In the genomic region with DNA sequence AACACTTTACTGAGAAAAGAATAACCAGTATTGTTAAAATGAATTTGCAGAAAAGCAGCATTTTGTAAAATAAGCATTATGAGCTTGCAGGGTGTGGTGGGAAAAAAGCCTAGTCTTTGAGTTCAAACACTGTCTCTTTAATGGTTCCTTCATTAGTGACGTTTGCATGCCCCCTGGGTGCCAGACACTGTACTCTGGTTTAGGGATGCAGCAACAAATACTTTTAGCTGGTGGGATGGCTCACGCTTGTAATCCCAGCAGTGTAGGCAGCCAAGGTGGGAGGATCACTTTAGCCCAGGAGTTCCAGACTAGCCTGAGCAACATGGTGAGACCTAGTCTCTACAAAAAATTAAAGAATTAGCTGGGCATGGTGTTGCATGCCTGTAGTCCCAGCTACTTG, we compare ENCODE assay signal across 15 cellular contexts.
DNase-seq lines count a peak whose midpoint lies in the region; ATAC-seq, FAIRE-seq and TF ChIP-seq lines count a peak whose summit lies in the region.
"Had no signal": no experiment of that assay in that cellular context is flagged by ENCODE, and none has a peak within 500 bp of the region (broad histone marks: within the 10 kb centered on the region; RNA-seq: fewer than 3 reads in every experiment).

No MANE protein-coding gene starts in this region.

- no peaks in the 10 kb centered on the region for H3K27me3 ChIP-seq in H1 (replicated peaks in 1 of 4; ENCODE audit: control insufficient read depth in 3 of 4, extremely low read depth in 1 of 4, insufficient read depth in 3 of 4, low read length in 3 of 4)
- H3K27me3 ChIP-seq in mesenchymal stem cell (ENCODE audit: control insufficient read depth in 1 of 2, insufficient read depth in 1 of 2, low read length in 2 of 2): no peaks in the 10 kb centered on the region
- H3K27me3 ChIP-seq in right cardiac atrium (ENCODE audit: control insufficient read depth, insufficient read depth): no peaks in the 10 kb centered on the region
- no peaks in the 10 kb centered on the region for H3K27me3 ChIP-seq in upper lobe of right lung

- no peak for ATAC-seq in right cardiac atrium
- no peak for ATAC-seq in upper lobe of right lung
- no peak for ATAC-seq in sciatic nerve

- H3K9me3 ChIP-seq in HEK293 (ENCODE audit: control insufficient read depth, insufficient read depth, low read depth, low read length): no peaks in the 10 kb centered on the region
- no peaks in the 10 kb centered on the region for H3K9me3 ChIP-seq in H1 (ENCODE audit: insufficient read depth in 2 of 2, low read depth in 1 of 2, low read length in 1 of 2)
- no peaks in the 10 kb centered on the region for H3K9me3 ChIP-seq in mesenchymal stem cell (ENCODE audit: control insufficient read depth, low read length)
- no peaks in the 10 kb centered on the region for H3K9me3 ChIP-seq in right cardiac atrium (ENCODE audit: control insufficient read depth, low read length)
- no peaks in the 10 kb centered on the region for H3K9me3 ChIP-seq in upper lobe of right lung

- peaks cover 2% of the 10 kb centered on the region; the same call in 1 of the 2 replicates for H3K79me1 ChIP-seq in H1 (ENCODE audit: low read depth, low read length)
- H3K79me1 ChIP-seq in mesenchymal stem cell (replicated peaks; ENCODE audit: low read length, poor library complexity, severe bottlenecking): no peaks in the 10 kb centered on the region

- H3K4me1 Mint-ChIP-seq in activated CD4-positive, alpha-beta T cell treated with anti-CD3 and anti-CD28 coated beads, Interleukin-2, amount 10 ng/mL, durations not matched to agents 24 days and 14 days: peaks cover 3% of the 10 kb centered on the region

- no peak overlapping the region for H3K4me3 Mint-ChIP-seq in activated CD4-positive, alpha-beta T cell treated with anti-CD3 and anti-CD28 coated beads, Interleukin-2, amount 10 ng/mL, durations not matched to agents 24 days and 14 days
- H3K4me3 Mint-ChIP-seq: CD4-positive, alpha-beta T cell had no signal

- H3K4me2 ChIP-seq in H1 (ENCODE audit: insufficient read depth in 1 of 2, low read depth in 2 of 2, low read length in 2 of 2) (no peak overlapping the region), mesenchymal stem cell (ENCODE audit: low read length, poor library complexity, severe bottlenecking) (no peak overlapping the region)

- TF ChIP-seq POLR2A in H1 (IDR thresholded peaks at IDR 0.05; ENCODE audit: control extremely low read depth in 1 of 2, low read depth in 2 of 2, low read length in 2 of 2): no peak

- H2AK5ac ChIP-seq in H1 (ENCODE audit: low read depth, low read length) (no peak overlapping the region), mesenchymal stem cell (ENCODE audit: low read length, severe bottlenecking) (no peak overlapping the region)

- H2BK15ac ChIP-seq in H1 (ENCODE audit: low read length) (no peak overlapping the region), mesenchymal stem cell (ENCODE audit: low read depth, poor library complexity, severe bottlenecking) (no peak overlapping the region)

- H3K56ac ChIP-seq in H1 (replicated peaks; ENCODE audit: insufficient read length, low read depth, low read length): no peak overlapping the region

- H3K36me3 ChIP-seq in HEK293 (ENCODE audit: control insufficient read depth in 2 of 2, insufficient read depth in 1 of 2, low read length in 2 of 2): no peaks in the 10 kb centered on the region
- H3K36me3 ChIP-seq in H1 (ENCODE audit: control insufficient read depth in 2 of 4, insufficient read depth in 4 of 4, low read length in 3 of 4): no peaks in the 10 kb centered on the region
- no peaks in the 10 kb centered on the region for H3K36me3 ChIP-seq in mesenchymal stem cell (ENCODE audit: control insufficient read depth in 1 of 2, insufficient read depth in 2 of 2, low read depth in 1 of 2, low read length in 2 of 2)
- H3K36me3 ChIP-seq in upper lobe of right lung: no peaks in the 10 kb centered on the region

- POLR2A ChIA-PET in HEK293 (lab: Yijun Ruan, JAX) (interaction anchor here (0.6 kb wide), 1 partner anchor 60 kb away, joined by 6 read pairs; no protein-coding TSS in a partner anchor), H1 (lab: Charles Lee; ENCODE audit: partially characterized antibody) (no interaction called here)

- WGBS in H1 (ENCODE audit: extremely low coverage in 1 of 2, insufficient coverage in 1 of 2, insufficient read length in 1 of 2, insufficient replicate concordance in 2 of 2, low coverage in 1 of 2, low lambda C conversion rate in 2 of 2, missing lambda C conversion rate in 1 of 2), 2 experiments: 80% methylated on average over 2 of the region's 2 CpGs; no CpG with 5 or more reads in 1 of the 2 experiments
- WGBS in mesenchymal stem cell: 78% methylated on average over 2 of the region's 2 CpGs
- 36% methylated on average over 2 of the region's 2 CpGs for WGBS in right cardiac atrium

- no peak overlapping the region for H3K18ac ChIP-seq in H1 (ENCODE audit: extremely low read depth, low read length)
- H3K18ac ChIP-seq in mesenchymal stem cell (ENCODE audit: low read depth in 1 of 2, low read length in 2 of 2): no peak overlapping the region

- no peaks in the 10 kb centered on the region for H4K20me1 ChIP-seq in H1 (replicated peaks in 1 of 2; ENCODE audit: control insufficient read depth in 1 of 2, insufficient read depth in 2 of 2, low read length in 2 of 2)

- intact Hi-C loops in activated CD4-positive, alpha-beta T cell treated with anti-CD3 and anti-CD28 coated beads, Interleukin-2, amount 10 ng/mL, durations not matched to agents 24 days and 14 days (cut with micrococcal nuclease): no loop called here
- intact Hi-C loops in right cardiac atrium (cut with DNase I): no loop called here
- intact Hi-C loops in upper lobe of right lung (cut with DNase I): no loop called here
- intact Hi-C loops in sciatic nerve (cut with DNase I): no loop called here

- H4K91ac ChIP-seq in H1 (replicated peaks; ENCODE audit: insufficient read length, low read length): no peak overlapping the region
- H4K91ac ChIP-seq in mesenchymal stem cell (ENCODE audit: low read length): no peak overlapping the region

- H3K27me3 Mint-ChIP-seq in activated CD4-positive, alpha-beta T cell treated with anti-CD3 and anti-CD28 coated beads, Interleukin-2, amount 10 ng/mL, durations not matched to agents 24 days and 14 days: peaks cover 9% of the 10 kb centered on the region

- H3K79me2 ChIP-seq in H1 (ENCODE audit: control insufficient read depth in 1 of 2, insufficient read depth in 2 of 2, low read length in 2 of 2): no peaks in the 10 kb centered on the region

- H2AFZ ChIP-seq in H1 (ENCODE audit: low read length) (no peak overlapping the region), mesenchymal stem cell (ENCODE audit: low read depth, low read length) (no peak overlapping the region)
- H2AFZ ChIP-seq: GM23248 had no signal

- no peak for FAIRE-seq in H1 (lab: Jason Lieb, UNC)
- FAIRE-seq: GM18507 had no signal

- H2BK20ac ChIP-seq in H1 (ENCODE audit: low read length): no peak overlapping the region

- H4K8ac ChIP-seq in H1 (ENCODE audit: extremely low read depth, insufficient read depth, low read length) (no peak overlapping the region), mesenchymal stem cell (ENCODE audit: low read length) (peak overlapping the region; percentile 60)

- no peak overlapping the region for H3K4me3 ChIP-seq in HEK293 (ENCODE audit: low read depth, low read length)
- H3K4me3 ChIP-seq in H1 (ENCODE audit: extremely low read depth in 1 of 4, insufficient read depth in 2 of 4, low read depth in 3 of 4, low read length in 4 of 4): no peak overlapping the region
- H3K4me3 ChIP-seq in mesenchymal stem cell (ENCODE audit: insufficient read depth in 1 of 2, low read depth in 1 of 2, low read length in 2 of 2): no peak overlapping the region
- H3K4me3 ChIP-seq in right cardiac atrium (ENCODE audit: low read length): no peak overlapping the region
- H3K4me3 ChIP-seq in upper lobe of right lung: no peak overlapping the region
- H3K4me3 ChIP-seq: GM23248 had no signal

- H3K36me3 Mint-ChIP-seq in activated CD4-positive, alpha-beta T cell treated with anti-CD3 and anti-CD28 coated beads, Interleukin-2, amount 10 ng/mL, durations not matched to agents 24 days and 14 days (ENCODE audit: low read depth): no peaks in the 10 kb centered on the region

- no peak overlapping the region for H3K27ac Mint-ChIP-seq in activated CD4-positive, alpha-beta T cell treated with anti-CD3 and anti-CD28 coated beads, Interleukin-2, amount 10 ng/mL, durations not matched to agents 24 days and 14 days
- H3K27ac Mint-ChIP-seq: CD4-positive, alpha-beta T cell had no signal

- no peak overlapping the region for H3K23ac ChIP-seq in H1 (ENCODE audit: insufficient read length)
- no peak overlapping the region for H3K23ac ChIP-seq in mesenchymal stem cell (ENCODE audit: low read length in 2 of 2)

- H2BK120ac ChIP-seq in H1 (replicated peaks; ENCODE audit: low read depth, low read length): no peak overlapping the region
- no peak overlapping the region for H2BK120ac ChIP-seq in mesenchymal stem cell (ENCODE audit: low read depth, low read length)

- H3K23me2 ChIP-seq in H1 (ENCODE audit: low read depth, low read length): no peaks in the 10 kb centered on the region

- no peak overlapping the region for H4K5ac ChIP-seq in H1 (ENCODE audit: insufficient read length, low read depth, low read length)

- peak; percentile 36 for DNase-seq in activated CD4-positive, alpha-beta T cell treated with anti-CD3 and anti-CD28 coated beads, Interleukin-2, amount 10 ng/mL, durations not matched to agents 24 days and 14 days
- no peak for DNase-seq in activated CD4-positive, alpha-beta T cell treated with anti-CD3 and anti-CD28 coated beads for 4 hours
- DNase-seq in H1 (ENCODE audit: low read depth in 1 of 2, low spot score in 2 of 2) (no peak), mesenchymal stem cell (no peak), right cardiac atrium (no peak), upper lobe of right lung (no peak), sciatic nerve (ENCODE audit: low spot score) (no peak)
- DNase-seq: ACHN; C1 segment of cervical spinal cord; CD4-positive, alpha-beta T cell; DMS153; GM23248; H7 had no signal

- no peak overlapping the region for H3K14ac ChIP-seq in H1 (ENCODE audit: insufficient read length)
- H3K14ac ChIP-seq in mesenchymal stem cell (ENCODE audit: low read length in 2 of 2): no peak overlapping the region

- TF ChIP-seq CTCF in HEK293 (tag by site-specific recombination; IDR thresholded peaks at IDR 0.05) (no peak), H1 (IDR thresholded peaks at IDR 0.05; ENCODE audit: control extremely low read depth in 1 of 3, insufficient read depth in 1 of 3, low read depth in 1 of 3, low read length in 3 of 3) (no peak), upper lobe of right lung (IDR thresholded peaks at IDR 0.05) (no peak)

- 0 out of 2 replicates have a peak, but pooled peaks cover under 1% of the 10 kb centered on the region for H3K4me1 ChIP-seq in HEK293 (ENCODE audit: control insufficient read depth, insufficient read depth, low read length)
- H3K4me1 ChIP-seq in H1 (replicated peaks in 1 of 4; ENCODE audit: control insufficient read depth in 3 of 4, insufficient read depth in 4 of 4, low read length in 3 of 4): no peaks in the 10 kb centered on the region
- H3K4me1 ChIP-seq in mesenchymal stem cell (ENCODE audit: control insufficient read depth, insufficient read depth, low read depth, low read length): no peaks in the 10 kb centered on the region
- no peaks in the 10 kb centered on the region for H3K4me1 ChIP-seq in right cardiac atrium (ENCODE audit: control insufficient read depth, insufficient read depth, low read length)
- no peaks in the 10 kb centered on the region for H3K4me1 ChIP-seq in upper lobe of right lung

- CTCF ChIA-PET in HEK293 (lab: Yijun Ruan, JAX): no interaction called here
- CTCF ChIA-PET in H1 (lab: Charles Lee; ENCODE audit: partially characterized antibody): interaction anchor here (0.6 to 2.1 kb wide), 9 partner anchors 13 to 352 kb away, joined by 3 to 11 read pairs (median 3); no protein-coding TSS in a partner anchor

- no peak overlapping the region for H2BK12ac ChIP-seq in H1 (ENCODE audit: low read depth, low read length)
- H2BK12ac ChIP-seq in mesenchymal stem cell (ENCODE audit: low read length in 2 of 2): no peak overlapping the region

- peak; percentile 19 to 21 for TF ChIP-seq RAD21 in H1 (IDR thresholded peaks at IDR 0.05 in 1 of 2, conservative IDR thresholded peaks at IDR 0.05 in 1 of 2; ENCODE audit: low read depth in 2 of 2, low read length in 2 of 2)

- H3K4ac ChIP-seq in H1 (replicated peaks; ENCODE audit: insufficient read length, low read depth, low read length) (no peak overlapping the region), mesenchymal stem cell (ENCODE audit: low read depth in 1 of 2, low read length in 2 of 2) (no peak overlapping the region)

- TF ChIP-seq EP300 in H1 (IDR thresholded peaks at IDR 0.05; ENCODE audit: borderline replicate concordance in 1 of 2, low read depth in 2 of 2, low read length in 2 of 2): no peak

- H2BK5ac ChIP-seq in H1 (ENCODE audit: low read depth, low read length) (no peak overlapping the region), mesenchymal stem cell (ENCODE audit: low read depth, low read length, poor library complexity, severe bottlenecking) (no peak overlapping the region)

- H3K27ac ChIP-seq in HEK293 (ENCODE audit: extremely low read depth, low read depth, low read length): no peak overlapping the region
- H3K27ac ChIP-seq in H1 (ENCODE audit: low read depth, low read length): no peak overlapping the region
- H3K27ac ChIP-seq in mesenchymal stem cell (ENCODE audit: low read length, poor library complexity, severe bottlenecking): no peak overlapping the region
- H3K27ac ChIP-seq in right cardiac atrium (ENCODE audit: low read length): no peak overlapping the region
- no peak overlapping the region for H3K27ac ChIP-seq in upper lobe of right lung
- H3K27ac ChIP-seq: GM23248 had no signal

- H3K9ac ChIP-seq in H1 (replicated peaks in 1 of 4; ENCODE audit: extremely low read depth in 1 of 4, low read depth in 3 of 4, low read length in 3 of 4): no peak overlapping the region
- H3K9ac ChIP-seq in mesenchymal stem cell (ENCODE audit: low read length): no peak overlapping the region
- H3K9ac ChIP-seq: GM23248 had no signal

- no peaks in the 10 kb centered on the region for H3K9me3 Mint-ChIP-seq in activated CD4-positive, alpha-beta T cell treated with anti-CD3 and anti-CD28 coated beads, Interleukin-2, amount 10 ng/mL, durations not matched to agents 24 days and 14 days
- H3K9me3 Mint-ChIP-seq: CD4-positive, alpha-beta T cell had no signal
